In genomic region chr1:30234091-30234490, GRCh38 we compare ENCODE assay signal across 30 cellular contexts.
"Had no signal": no experiment of that assay in that cellular context is flagged by ENCODE, and none has a peak within 500 bp of the region (broad histone marks: within the 10 kb centered on the region; RNA-seq: fewer than 3 reads in every experiment).

No MANE protein-coding gene starts in this region.

- H3K27ac ChIP-seq: adrenal gland, body of pancreas, epithelial cell of prostate, esophagus squamous epithelium, WERI-Rb-1 had no signal

- H3K27ac Mint-ChIP-seq: activated B cell treated with CpG ODN at 0.5 μM for 24 hours; activated CD8-positive, alpha-beta T cell treated with anti-CD3 and anti-CD28 coated beads for 36 hours; activated naive CD4-positive, alpha-beta T cell treated with anti-CD3 and anti-CD28 coated beads, Interleukin-2, amount 50 U/mL, for 24 hours; activated naive CD8-positive, alpha-beta T cell treated with anti-CD3 and anti-CD28 coated beads for 36 hours; activated naive CD8-positive, alpha-beta T cell treated with anti-CD3 and anti-CD28 coated beads, Interleukin-2, amount 50 U/mL, for 24 hours; activated T-helper 17 cell treated with anti-CD3 and anti-CD28 coated beads, Interleukin-2, amount 50 U/mL, for 72 hours; effector memory CD8-positive, alpha-beta T cell; T-helper 17 cell; T-helper 2 cell treated with Interferon-gamma antibody and Interleukin-4, amounts not matched to agents 5 μg/mL and 100 μg/mL, for 36 hours had no signal

- ATAC-seq: activated CD4-positive, CD25-positive, alpha-beta regulatory T cell treated with anti-CD3 and anti-CD28 coated beads, Interleukin-2, amount 50 U/mL, for 24 hours; activated CD8-positive, alpha-beta T cell treated with anti-CD3 and anti-CD28 coated beads for 36 hours; activated naive CD8-positive, alpha-beta T cell treated with anti-CD3 and anti-CD28 coated beads, Interleukin-2, amount 50 U/mL, for 24 hours; activated T-cell treated with anti-CD3 and anti-CD28 coated beads, Interleukin-2, amount 50 U/mL, for 4 hours; activated T-helper 17 cell treated with anti-CD3 and anti-CD28 coated beads, Interleukin-2, amount 50 U/mL, for 72 hours; body of pancreas; effector memory CD8-positive, alpha-beta T cell; T-helper 17 cell had no signal

- H3K4me3 Mint-ChIP-seq: activated B cell treated with CpG ODN at 0.5 μM for 24 hours; activated CD8-positive, alpha-beta T cell treated with anti-CD3 and anti-CD28 coated beads for 36 hours; activated naive CD4-positive, alpha-beta T cell treated with anti-CD3 and anti-CD28 coated beads, Interleukin-2, amount 50 U/mL, for 24 hours; activated naive CD8-positive, alpha-beta T cell treated with anti-CD3 and anti-CD28 coated beads for 36 hours; activated naive CD8-positive, alpha-beta T cell treated with anti-CD3 and anti-CD28 coated beads, Interleukin-2, amount 50 U/mL, for 24 hours; activated T-cell treated with anti-CD3 and anti-CD28 coated beads, Interleukin-2, amount 50 U/mL, for 4 hours; activated T-helper 17 cell treated with anti-CD3 and anti-CD28 coated beads, Interleukin-2, amount 50 U/mL, for 72 hours; effector memory CD8-positive, alpha-beta T cell; T-helper 17 cell; T-helper 2 cell treated with Interferon-gamma antibody and Interleukin-4, amounts not matched to agents 5 μg/mL and 100 μg/mL, for 36 hours had no signal

- H3K27me3 ChIP-seq: adrenal gland, body of pancreas had no signal

- H3K4me1 Mint-ChIP-seq: activated B cell treated with CpG ODN at 0.5 μM for 24 hours; activated naive CD4-positive, alpha-beta T cell treated with anti-CD3 and anti-CD28 coated beads, Interleukin-2, amount 50 U/mL, for 24 hours; activated naive CD8-positive, alpha-beta T cell treated with anti-CD3 and anti-CD28 coated beads for 36 hours; activated naive CD8-positive, alpha-beta T cell treated with anti-CD3 and anti-CD28 coated beads, Interleukin-2, amount 50 U/mL, for 24 hours; activated T-helper 17 cell treated with anti-CD3 and anti-CD28 coated beads, Interleukin-2, amount 50 U/mL, for 72 hours had no signal

- DNase-seq: activated B cell treated with CpG ODN at 0.5 μM for 24 hours; activated CD4-positive, alpha-beta T cell treated with anti-CD3 and anti-CD28 coated beads for 48 hours; activated CD4-positive, alpha-beta T cell treated with anti-CD3 and anti-CD28 coated beads, Interleukin-2, amount 50 U/mL, for 1 hour; activated CD4-positive, alpha-beta T cell treated with anti-CD3 and anti-CD28 coated beads, Interleukin-2, amount 50 U/mL, for 48 hours; activated CD8-positive, alpha-beta memory T cell treated with anti-CD3 and anti-CD28 coated beads for 24 hours; activated CD8-positive, alpha-beta T cell treated with anti-CD3 and anti-CD28 coated beads for 36 hours; activated effector memory CD4-positive, alpha-beta T cell treated with Interleukin-2 at 50 U/mL for 16 hours; activated gamma-delta T cell treated with Interleukin-2 at 50 U/mL for 16 hours; activated naive CD4-positive, alpha-beta T cell treated with Interleukin-2 at 50 U/mL for 16 hours; activated naive CD8-positive, alpha-beta T cell treated with anti-CD3 and anti-CD28 coated beads for 36 hours; activated naive CD8-positive, alpha-beta T cell treated with anti-CD3 and anti-CD28 coated beads, Interleukin-2, amount 50 U/mL, for 24 hours; activated T-cell treated with anti-CD3 and anti-CD28 coated beads, Interleukin-2, amount 50 U/mL, for 4 hours; adrenal gland; aorta; body of pancreas; cortex of kidney; dermis blood vessel endothelial cell; effector CD4-positive, alpha-beta T cell; effector memory CD8-positive, alpha-beta T cell; esophagus squamous epithelium; glutamatergic neuron; T-helper 1 cell; T-helper 17 cell; T1000; WERI-Rb-1 had no signal

- H3K9me3 Mint-ChIP-seq: activated CD8-positive, alpha-beta T cell treated with anti-CD3 and anti-CD28 coated beads for 36 hours; activated naive CD4-positive, alpha-beta T cell treated with anti-CD3 and anti-CD28 coated beads, Interleukin-2, amount 50 U/mL, for 24 hours; activated T-helper 17 cell treated with anti-CD3 and anti-CD28 coated beads, Interleukin-2, amount 50 U/mL, for 72 hours; effector memory CD8-positive, alpha-beta T cell; T-helper 2 cell treated with Interferon-gamma antibody and Interleukin-4, amounts not matched to agents 5 μg/mL and 100 μg/mL, for 36 hours had no signal

- H3K9me3 ChIP-seq: adrenal gland, body of pancreas, esophagus squamous epithelium had no signal

- H3K36me3 Mint-ChIP-seq: activated naive CD4-positive, alpha-beta T cell treated with anti-CD3 and anti-CD28 coated beads, Interleukin-2, amount 50 U/mL, for 24 hours; activated naive CD8-positive, alpha-beta T cell treated with anti-CD3 and anti-CD28 coated beads for 36 hours had no signal
